Comparison of ENCODE assay signal across 11 cellular contexts in the genomic region with DNA sequence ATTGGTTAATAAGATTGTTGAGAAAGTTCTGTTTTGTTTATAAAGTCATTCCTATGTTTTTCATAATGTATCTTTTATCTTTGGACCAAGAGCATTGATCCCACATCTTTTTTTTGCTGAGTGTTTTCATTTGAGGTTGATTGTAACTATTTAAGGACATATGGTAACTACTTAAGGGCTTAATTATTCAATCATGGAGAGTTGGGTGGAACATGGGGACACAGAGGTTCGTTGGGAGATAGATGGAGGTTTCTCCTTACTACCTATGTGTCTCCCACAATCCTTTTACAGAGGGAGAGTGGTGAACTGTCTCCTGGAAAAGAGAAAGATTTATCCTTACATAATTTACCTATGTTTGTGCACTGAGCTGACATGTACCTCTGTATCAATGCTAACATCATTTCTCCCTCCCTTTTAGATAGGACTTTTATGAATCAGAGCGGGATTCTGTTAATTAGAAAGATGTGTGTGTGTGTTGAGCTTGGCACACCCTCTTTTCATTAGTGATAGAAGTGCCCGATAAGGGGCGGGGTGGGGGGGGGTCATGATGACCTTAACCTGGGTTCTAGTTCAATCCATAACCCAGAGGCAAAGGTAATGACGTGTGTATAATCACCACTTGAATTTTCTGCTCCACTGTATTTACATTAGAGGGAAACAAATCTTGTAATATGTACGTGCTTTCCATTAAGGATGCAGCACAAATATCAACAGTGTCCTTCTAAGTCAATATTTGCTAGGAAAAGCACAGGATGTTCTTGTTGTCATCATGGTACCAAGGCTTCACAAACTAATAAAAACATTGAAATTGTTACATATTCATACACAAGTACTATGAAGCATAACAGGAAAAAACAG.
DNase-seq lines count a peak whose midpoint lies in the region; ATAC-seq and TF ChIP-seq lines count a peak whose summit lies in the region.
"Had no signal": no experiment of that assay in that cellular context is flagged by ENCODE, and none has a peak within 500 bp of the region (broad histone marks: within the 10 kb centered on the region; RNA-seq: fewer than 3 reads in every experiment).

No MANE protein-coding gene starts in this region.

- H2BK5ac ChIP-seq in IMR-90 (ENCODE audit: low read depth, low read length, poor library complexity, severe bottlenecking) (peak overlapping the region; percentile 100), mesendoderm (ENCODE audit: low read length) (no peak overlapping the region)

- H3K9me3 ChIP-seq in IMR-90 (ENCODE audit: control insufficient read depth, insufficient read depth, low read length): no peaks in the 10 kb centered on the region
- H3K9me3 ChIP-seq in breast epithelium: no peaks in the 10 kb centered on the region
- no peaks in the 10 kb centered on the region for H3K9me3 ChIP-seq in CD4-positive, alpha-beta memory T cell (ENCODE audit: control insufficient read depth in 1 of 2, low read length in 2 of 2)

- H3K14ac ChIP-seq in IMR-90 (replicated peaks; ENCODE audit: low read depth, low read length): peak overlapping the region; percentile 98

- WGBS in IMR-90 (ENCODE audit: extremely low coverage in 2 of 2, insufficient read length in 1 of 2), 2 experiments: no CpG with 5 or more reads among the region's 6 CpGs
- WGBS in mesendoderm (ENCODE audit: extremely low coverage, insufficient coverage, low lambda C conversion rate): no CpG with 5 or more reads among the region's 6 CpGs

- H3K9ac ChIP-seq in IMR-90 (ENCODE audit: low read depth, low read length): peak overlapping the region; percentile 16; the same call in 1 of the 2 replicates
- H3K9ac ChIP-seq in mesendoderm (ENCODE audit: low read length): no peak overlapping the region

- dilution Hi-C loops in IMR-90 (cut with HindIII; ENCODE audit: low sequenced_read_pairs, unreplicated experiment): no loop called here

- CTCF ChIA-PET in IMR-90 (lab: Yijun Ruan, JAX): interaction anchor here (1.1 kb wide), 1 partner anchor 415 kb away, joined by 3 read pairs; no protein-coding TSS in a partner anchor
- CTCF ChIA-PET in CD4-positive, alpha-beta memory T cell (lab: Charles Lee; ENCODE audit: partially characterized antibody): interaction anchor here (0.5 kb wide), 1 partner anchor 29 kb away, joined by 3 read pairs; no protein-coding TSS in a partner anchor

- H3K36me3 ChIP-seq in IMR-90 (ENCODE audit: control insufficient read depth, insufficient read depth, low read length) (no peaks in the 10 kb centered on the region), breast epithelium (no peaks in the 10 kb centered on the region), mesendoderm (ENCODE audit: control insufficient read depth, insufficient read depth, low read length) (no peaks in the 10 kb centered on the region)
- H3K36me3 ChIP-seq in CD4-positive, alpha-beta memory T cell (ENCODE audit: insufficient read depth, low read length): no peaks in the 10 kb centered on the region
- H3K36me3 ChIP-seq: WERI-Rb-1 had no signal

- H3K27ac ChIP-seq in 22Rv1 (peak overlapping the region; percentile 90), IMR-90 (ENCODE audit: insufficient read depth, low read length) (peak overlapping the region; percentile 93), breast epithelium (peak overlapping the region; percentile 65 to 75), mesendoderm (ENCODE audit: low read depth, low read length) (no peak overlapping the region)
- H3K27ac ChIP-seq in CD4-positive, alpha-beta memory T cell (ENCODE audit: low read depth, low read length): no peak overlapping the region
- H3K27ac ChIP-seq: WERI-Rb-1 had no signal

- peak overlapping the region; percentile 94 for H4K91ac ChIP-seq in IMR-90 (ENCODE audit: insufficient read depth, low read depth, low read length)

- H3K79me2 ChIP-seq in mesendoderm (ENCODE audit: control insufficient read depth, insufficient read depth, low read length): no peaks in the 10 kb centered on the region

- no peak overlapping the region for H3K4me3 Mint-ChIP-seq in CD4-positive, alpha-beta memory T cell

- peak overlapping the region; percentile 99 for H2BK120ac ChIP-seq in IMR-90 (ENCODE audit: low read depth, low read length)
- peak overlapping the region; percentile 14 for H2BK120ac ChIP-seq in mesendoderm (ENCODE audit: low read depth, low read length)

- H3K18ac ChIP-seq in IMR-90 (ENCODE audit: low read depth, low read length) (peak overlapping the region; percentile 98), mesendoderm (ENCODE audit: low read length) (peak overlapping the region; percentile 94)

- H3K9me3 Mint-ChIP-seq in CD4-positive, alpha-beta memory T cell: no peaks in the 10 kb centered on the region

- no peak overlapping the region for H2AK9ac ChIP-seq in IMR-90 (replicated peaks; ENCODE audit: low read depth, low read length, poor library complexity)

- no peak for DNase-seq in IMR-90
- DNase-seq in breast epithelium (ENCODE audit: low spot score in 2 of 2): no peak
- DNase-seq in mesendoderm: peak; percentile 10
- no peak for DNase-seq in CD4-positive, alpha-beta memory T cell
- DNase-seq in effector CD8-positive, alpha-beta T cell (lab: John Stamatoyannopoulos, UW): no peak
- no peak for DNase-seq in hepatic stellate cell (ENCODE audit: low spot score)
- DNase-seq: OCI-M1; stimulated activated CD4-positive, alpha-beta T cell treated with anti-CD3 and anti-CD28 coated beads, Interleukin-1b, Interleukin-23, amount 100 ng/mL, for 48 hours; WERI-Rb-1 had no signal

- no peak for TF ChIP-seq RAD21 in IMR-90 (IDR thresholded peaks at IDR 0.05; ENCODE audit: low read length)

- ATAC-seq in IMR-90 (ENCODE audit: low read depth): no peak
- ATAC-seq in HG03354 (IDR thresholded peaks at IDR 0.05; ENCODE audit: poor library complexity, severe bottlenecking, unreplicated experiment): no peak

- peak overlapping the region; percentile 99 for H2BK20ac ChIP-seq in IMR-90 (ENCODE audit: low read depth, low read length)

- H4K5ac ChIP-seq in IMR-90 (ENCODE audit: low read depth, low read length) (peak overlapping the region; percentile 88), mesendoderm (ENCODE audit: low read length) (no peak overlapping the region)

- H3K4ac ChIP-seq in IMR-90 (ENCODE audit: low read depth, low read length) (peak overlapping the region; percentile 99), mesendoderm (ENCODE audit: low read depth, low read length) (peak overlapping the region; percentile 81)

- H3K23ac ChIP-seq in IMR-90 (ENCODE audit: low read depth, low read length) (peak overlapping the region; percentile 99), mesendoderm (ENCODE audit: low read length) (no peak overlapping the region)

- TSS peak; percentile 38 for BruUV-seq in IMR-90 (replicated peaks; lab: Mats Ljungman, UMichigan)

- in situ Hi-C loops in IMR-90 (cut with MboI; ENCODE audit: low sequenced_read_pairs): loop anchor here (10.0 kb wide), 1 partner anchor 109 kb away; no protein-coding TSS in a partner anchor

- H3K27ac Mint-ChIP-seq in CD4-positive, alpha-beta memory T cell: no peak overlapping the region

- TF ChIP-seq CTCF in 22Rv1 (IDR thresholded peaks at IDR 0.05): no peak
- no peak for TF ChIP-seq CTCF in IMR-90 (conservative IDR thresholded peaks at IDR 0.05; ENCODE audit: low read depth, low read length)
- no peak for TF ChIP-seq CTCF in breast epithelium (IDR thresholded peaks at IDR 0.05)

- POLR2A ChIA-PET in IMR-90 (lab: Charles Lee; ENCODE audit: unreplicated experiment): interaction anchor here (0.6 to 1.5 kb wide), 7 partner anchors 30 to 128 kb away, joined by 3 to 7 read pairs (median 3); no protein-coding TSS in a partner anchor
- POLR2A ChIA-PET in CD4-positive, alpha-beta memory T cell (lab: Charles Lee; ENCODE audit: partially characterized antibody): no interaction called here

- intact Hi-C loops in IMR-90 (cut with micrococcal nuclease): loop anchor here (2.0 to 10.0 kb wide), 7 partner anchors 63 to 529 kb away; a partner anchor contains a TSS
- intact Hi-C loops in breast epithelium (cut with DNase I; ENCODE audit: low total_unique reads): no loop called here
- intact Hi-C loops in CD4-positive, alpha-beta memory T cell (cut with micrococcal nuclease): no loop called here

- H2BK15ac ChIP-seq in IMR-90 (ENCODE audit: low read depth, low read length) (peak overlapping the region; percentile 55), mesendoderm (replicated peaks; ENCODE audit: low read depth) (peak overlapping the region; percentile 99)

- H3K4me2 ChIP-seq in IMR-90 (ENCODE audit: low read depth, low read length): peak overlapping the region; percentile 67
- no peak overlapping the region for H3K4me2 ChIP-seq in mesendoderm (ENCODE audit: low read length)

- H3K27me3 Mint-ChIP-seq in CD4-positive, alpha-beta memory T cell: no peaks in the 10 kb centered on the region

- H3K4me1 ChIP-seq in IMR-90 (ENCODE audit: control insufficient read depth, insufficient read depth, low read length): peaks cover 27% of the 10 kb centered on the region
- H3K4me1 ChIP-seq in breast epithelium: no peaks in the 10 kb centered on the region
- H3K4me1 ChIP-seq in mesendoderm (ENCODE audit: control insufficient read depth, low read depth, low read length): peaks cover 2% of the 10 kb centered on the region
- H3K4me1 ChIP-seq in CD4-positive, alpha-beta memory T cell (ENCODE audit: insufficient read depth, low read length): no peaks in the 10 kb centered on the region

- H3K27me3 ChIP-seq in IMR-90 (ENCODE audit: control insufficient read depth, insufficient read depth, low read length) (no peaks in the 10 kb centered on the region), breast epithelium (no peaks in the 10 kb centered on the region), mesendoderm (ENCODE audit: insufficient read depth, low read length, poor library complexity) (no peaks in the 10 kb centered on the region)
- no peaks in the 10 kb centered on the region for H3K27me3 ChIP-seq in CD4-positive, alpha-beta memory T cell (ENCODE audit: insufficient read depth, low read length)

- H3K36me3 Mint-ChIP-seq in CD4-positive, alpha-beta memory T cell: peaks cover 0 to 5% of the 10 kb centered on the region in 2 donors

- H2AFZ ChIP-seq in IMR-90 (replicated peaks; ENCODE audit: low read length, poor library complexity): no peak overlapping the region

- no peaks in the 10 kb centered on the region for H4K20me1 ChIP-seq in IMR-90 (ENCODE audit: insufficient read depth, low read length)

- no peak overlapping the region; the same call in 1 of the 2 replicates for H3K4me3 ChIP-seq in IMR-90 (ENCODE audit: insufficient read depth, low read depth, low read length)
- no peak overlapping the region for H3K4me3 ChIP-seq in breast epithelium
- H3K4me3 ChIP-seq in mesendoderm (ENCODE audit: low read length): no peak overlapping the region
- no peak overlapping the region for H3K4me3 ChIP-seq in CD4-positive, alpha-beta memory T cell (ENCODE audit: low read length in 2 of 2)

- peaks cover 7% of the 10 kb centered on the region for H3K9me1 ChIP-seq in IMR-90 (ENCODE audit: insufficient read depth, low read length)

- H3K79me1 ChIP-seq in IMR-90 (ENCODE audit: low read depth in 1 of 2, low read length in 2 of 2): peaks cover 7 to 41% of the 10 kb centered on the region in 2 experiments; a peak in 3 of 4 replicates
- no peaks in the 10 kb centered on the region for H3K79me1 ChIP-seq in mesendoderm (ENCODE audit: low read length)

- peak overlapping the region; percentile 10 to 97 for H4K8ac ChIP-seq in IMR-90 (ENCODE audit: low read depth in 2 of 2, low read length in 2 of 2)
- no peak overlapping the region for H4K8ac ChIP-seq in mesendoderm (ENCODE audit: low read depth, low read length)

- H2AK5ac ChIP-seq in IMR-90 (ENCODE audit: low read depth, low read length) (peak overlapping the region; percentile 88), mesendoderm (ENCODE audit: low read length) (no peak overlapping the region)

- H3K4me1 Mint-ChIP-seq in CD4-positive, alpha-beta memory T cell: no peaks in the 10 kb centered on the region

- TF ChIP-seq POLR2A in IMR-90 (IDR thresholded peaks at IDR 0.05; ENCODE audit: low read depth, low read length) (no peak), breast epithelium (IDR thresholded peaks at IDR 0.05) (no peak)

- H3K56ac ChIP-seq in IMR-90 (ENCODE audit: extremely low read depth, insufficient read depth, low read length) (peak overlapping the region; percentile 92), mesendoderm (ENCODE audit: low read length) (peak overlapping the region; percentile 11)

Comparison
In these comparisons a context has a peak if more than half of its experiments do, and no peak if none do; other contexts are left out.
1. H3K27ac ChIP-seq: peak in 22Rv1 (single experiment), IMR-90 (single experiment) and breast epithelium (2 of 2); none in mesendoderm (single experiment) and CD4-positive, alpha-beta memory T cell (single experiment).